8 cellular contexts compared by ENCODE assay signal in the genomic region with DNA sequence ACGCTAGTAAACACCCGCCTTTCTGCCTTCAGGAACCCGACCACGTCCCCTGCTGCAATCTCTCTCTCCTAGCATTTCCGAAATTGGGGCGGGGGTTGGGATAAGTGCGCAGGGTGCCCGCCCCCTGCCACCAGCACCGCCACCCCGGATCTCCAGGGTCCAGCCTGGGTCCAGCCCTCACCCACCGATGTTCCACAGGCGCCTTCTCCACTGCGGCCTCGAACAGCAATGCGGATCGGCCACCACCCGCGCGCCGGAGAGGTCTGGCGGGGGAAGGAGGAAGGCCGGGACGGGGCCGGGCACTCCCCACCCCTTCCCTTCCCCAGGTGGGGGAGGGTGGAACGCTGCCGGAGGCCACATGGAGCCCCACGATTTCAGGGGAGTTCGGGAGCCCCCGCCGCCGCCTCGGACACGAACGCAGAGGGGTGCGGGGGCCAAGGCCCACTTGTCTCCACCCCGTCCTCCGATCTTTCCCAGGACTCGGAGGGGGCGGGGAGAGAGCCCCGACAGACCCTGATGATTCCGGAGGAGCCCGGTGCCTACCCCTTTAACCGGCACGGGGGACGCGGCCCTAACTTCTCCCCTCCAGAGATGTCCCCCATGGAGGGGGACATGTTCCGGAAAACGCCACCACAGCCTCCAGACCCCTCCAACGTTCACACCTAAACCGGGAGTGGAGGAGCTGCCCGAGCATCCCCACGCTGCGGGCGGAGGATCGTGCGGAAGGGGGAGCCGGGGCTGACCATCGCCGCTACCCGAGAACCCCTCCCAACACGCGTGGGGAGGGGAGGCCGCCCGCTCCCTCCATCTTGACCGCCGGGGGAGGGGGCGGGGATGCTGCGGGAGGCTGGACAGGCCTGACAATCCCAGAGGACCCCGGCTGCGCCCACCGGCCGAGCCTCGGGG. TPM values are rescaled to one million over a fixed set of nuclear protein-coding genes. Genes with fewer than 3 reads are reported as not detected.
A peak's percentile ranks its signal among the peaks of the same experiment; 100 is the strongest.
DNase-seq lines count a peak whose midpoint lies in the region; ATAC-seq lines count a peak whose summit lies in the region.

No MANE protein-coding gene starts in this region.

- intact Hi-C loops in left ventricle myocardium superior (cut with micrococcal nuclease), result no loop called here
- intact Hi-C loops in posterior cingulate gyrus (cut with DNase I), result loop anchor here (2.0 kb wide), 1 partner anchor 87 kb away; a partner anchor contains a TSS

- ATAC-seq in HG03097 (IDR thresholded peaks at IDR 0.05; ENCODE audit: low FRiP score, unreplicated experiment) (peak; percentile 4), left ventricle myocardium superior (peak; percentile 53)

- peak overlapping the region; percentile 79 for H3K27ac ChIP-seq in SK-N-MC

- no peaks in the 10 kb centered on the region for H3K9me3 ChIP-seq in SK-N-MC (ENCODE audit: low read depth, low read length)

- H3K4me3 ChIP-seq in SK-N-MC, result peak overlapping the region; percentile 96

- DNase-seq in NCI-H524 (lab: John Stamatoyannopoulos, UW), result peak; percentile 35 to 40
- DNase-seq in NCI-H524 treated with DMSO at 0.1 percent for 48 hours (lab: John Stamatoyannopoulos, UW), result no peak
- no peak for DNase-seq in SK-N-MC (ENCODE audit: low read depth, low spot score)
- DNase-seq in amygdala (lab: John Stamatoyannopoulos, UW), result peak in 49 of 56 donors; percentile 3 to 71 (median 41)
- DNase-seq in left ventricle myocardium superior, result peak; percentile 70
- DNase-seq in posterior cingulate gyrus, result peak; percentile 38 to 94 (median 52)
- no peak for DNase-seq in NCI-H2196 treated with DMSO at 0.1 percent for 48 hours (lab: John Stamatoyannopoulos, UW; ENCODE audit: unreplicated experiment)

- peak overlapping the region; percentile 76 for H3K9ac ChIP-seq in SK-N-MC (ENCODE audit: insufficient read length)

- no peaks in the 10 kb centered on the region for H3K36me3 ChIP-seq in SK-N-MC (ENCODE audit: insufficient read depth, low read length)

RNA-seq across cellular contexts. Expression of a gene that starts 1.1 kb away (rescaled TPM):
- 57.3 TPM for total RNA-seq in left ventricle myocardium superior

Comparison
In these comparisons a context has a peak if more than half of its experiments do, and no peak if none do; other contexts are left out.
1. DNase-seq: peak in NCI-H524 (2 of 2), amygdala (49 of 56), left ventricle myocardium superior (single experiment) and posterior cingulate gyrus (10 of 10); none in NCI-H524 treated with DMSO at 0.1 percent for 48 hours (single experiment), SK-N-MC (single experiment) and NCI-H2196 treated with DMSO at 0.1 percent for 48 hours (single experiment).